Comparison of ENCODE assay signal across 1 cellular context in the genomic region with DNA sequence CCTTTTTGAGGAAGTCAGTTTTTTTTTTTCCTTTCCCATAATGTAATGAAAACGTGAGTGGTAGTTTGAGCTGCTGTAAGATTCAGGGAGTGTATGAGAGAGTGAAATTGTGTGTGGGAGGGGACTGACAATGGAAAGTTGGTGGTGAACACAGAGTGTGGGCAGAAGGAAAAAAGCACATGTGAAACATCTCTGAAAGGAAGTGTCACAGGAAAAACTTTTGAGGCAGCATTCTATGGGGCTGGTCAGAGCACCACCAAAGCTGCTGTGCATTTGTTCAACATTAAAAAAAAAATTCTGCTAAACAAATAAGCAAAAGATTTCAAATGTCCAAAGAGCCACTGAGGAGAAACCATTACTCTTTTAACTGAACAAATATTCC.
TF ChIP-seq lines count a peak whose summit lies in the region.

No MANE protein-coding gene starts in this region.

TF ChIP-seq in A549, 52 proteins besides CTCF, POLR2A, EP300 and RAD21 (continued from another document):
- TF ChIP-seq, protein P1, sequence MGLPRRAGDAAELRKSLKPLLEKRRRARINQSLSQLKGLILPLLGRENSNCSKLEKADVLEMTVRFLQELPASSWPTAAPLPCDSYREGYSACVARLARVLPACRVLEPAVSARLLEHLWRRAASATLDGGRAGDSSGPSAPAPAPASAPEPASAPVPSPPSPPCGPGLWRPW (IDR thresholded peaks at IDR 0.05) = no peak
- no peak for TF ChIP-seq NPAS2 (CRISPR knock-in tag; IDR thresholded peaks at IDR 0.05; ENCODE audit: borderline replicate concordance)
- TF ChIP-seq ZSCAN20 (CRISPR knock-in tag; IDR thresholded peaks at IDR 0.05) = no peak
- no peak for TF ChIP-seq CBX2 (IDR thresholded peaks at IDR 0.05; ENCODE audit: borderline replicate concordance, low read depth)
- no peak for TF ChIP-seq FOXS1 (CRISPR knock-in tag; IDR thresholded peaks at IDR 0.05)
- TF ChIP-seq ZC3H11A (IDR thresholded peaks at IDR 0.05) = no peak
- no peak for TF ChIP-seq GATA3 (IDR thresholded peaks at IDR 0.05; ENCODE audit: borderline replicate concordance)
- TF ChIP-seq ESRRA (IDR thresholded peaks at IDR 0.05; ENCODE audit: borderline replicate concordance, low read length) = no peak
- TF ChIP-seq HDAC2 (IDR thresholded peaks at IDR 0.05) = no peak
- no peak for TF ChIP-seq FOSL2 (IDR thresholded peaks at IDR 0.05)
- no peak for TF ChIP-seq FOSL2 (CRISPR knock-in tag; IDR thresholded peaks at IDR 0.05)
